In the genomic region with DNA sequence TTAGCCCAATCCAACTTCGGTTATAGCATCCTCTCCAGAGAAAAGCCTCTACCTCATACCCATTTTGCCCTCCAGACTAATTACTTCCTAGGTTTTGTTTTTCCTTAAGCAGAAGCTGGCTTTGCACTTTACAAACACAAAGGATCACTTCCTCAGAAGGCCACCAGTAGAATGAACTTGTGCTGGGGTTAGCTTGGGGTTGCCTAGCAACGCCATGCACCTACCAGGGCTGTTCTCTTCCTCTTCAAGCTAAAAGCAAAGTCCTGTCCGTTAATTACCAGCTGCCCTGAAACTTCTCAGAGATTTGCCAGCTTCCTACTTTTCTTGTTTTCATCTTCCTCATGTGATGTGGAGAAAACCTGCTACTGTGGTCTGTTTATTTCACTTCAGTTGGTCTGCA, we compare ENCODE assay signal across 11 cellular contexts.
A peak's percentile ranks its signal among the peaks of the same experiment; 100 is the strongest.
DNase-seq lines count a peak whose midpoint lies in the region; ATAC-seq and TF ChIP-seq lines count a peak whose summit lies in the region.
"Had no signal": no experiment of that assay in that cellular context is flagged by ENCODE, and none has a peak within 500 bp of the region (broad histone marks: within the 10 kb centered on the region; RNA-seq: fewer than 3 reads in every experiment).

No MANE protein-coding gene starts in this region.

- H3K27ac ChIP-seq in RWPE1 = no peak overlapping the region
- H3K27ac ChIP-seq: upper lobe of left lung had no signal

- ATAC-seq in GM18499 (IDR thresholded peaks at IDR 0.05; ENCODE audit: insufficient read depth, unreplicated experiment) (peak; percentile 82), HG03060 (IDR thresholded peaks at IDR 0.05; ENCODE audit: low read depth, unreplicated experiment) (peak; percentile 52)

- POLR2A ChIA-PET in RWPE1 (lab: Yijun Ruan, JAX; ENCODE audit: low non-redundant PET) = no interaction called here

- no peak for TF ChIP-seq CTCF in RWPE1 (conservative IDR thresholded peaks at IDR 0.05; ENCODE audit: low read depth)

- CTCF ChIA-PET in RWPE1 (lab: Yijun Ruan, JAX) = interaction anchor here (0.8 kb wide), 1 partner anchor 60 kb away, joined by 3 read pairs; no protein-coding TSS in a partner anchor

- DNase-seq in NCI-H2227 (lab: John Stamatoyannopoulos, UW; ENCODE audit: unreplicated experiment) = peak; percentile 23
- DNase-seq in kidney tubule cell (ENCODE audit: low spot score) = peak; percentile 76
- no peak for DNase-seq in NCI-H2196 (lab: John Stamatoyannopoulos, UW; ENCODE audit: unreplicated experiment)
- DNase-seq in NCI-H2107 treated with DMSO at 0.1 percent for 48 hours (lab: John Stamatoyannopoulos, UW; ENCODE audit: unreplicated experiment) = no peak
- no peak for DNase-seq in germinal center (ENCODE audit: low spot score)
- DNase-seq in RWPE1 (ENCODE audit: low spot score) = no peak
- DNase-seq: stimulated activated CD4-positive, alpha-beta T cell treated with anti-CD3 and anti-CD28 coated beads, Interleukin-12 subunit alpha, Interleukin-12 subunit beta, amount 100 ng/mL, for 4 hours; T1000 had no signal

Comparison
In these comparisons a context has a peak if more than half of its experiments do, and no peak if none do; other contexts are left out.
1. DNase-seq: peak in NCI-H2227 (single experiment) and kidney tubule cell (single experiment); none in NCI-H2196 (single experiment), NCI-H2107 treated with DMSO at 0.1 percent for 48 hours (single experiment), germinal center (single experiment) and RWPE1 (single experiment).